Comparison of ENCODE assay signal across 2 cellular contexts in the genomic region with DNA sequence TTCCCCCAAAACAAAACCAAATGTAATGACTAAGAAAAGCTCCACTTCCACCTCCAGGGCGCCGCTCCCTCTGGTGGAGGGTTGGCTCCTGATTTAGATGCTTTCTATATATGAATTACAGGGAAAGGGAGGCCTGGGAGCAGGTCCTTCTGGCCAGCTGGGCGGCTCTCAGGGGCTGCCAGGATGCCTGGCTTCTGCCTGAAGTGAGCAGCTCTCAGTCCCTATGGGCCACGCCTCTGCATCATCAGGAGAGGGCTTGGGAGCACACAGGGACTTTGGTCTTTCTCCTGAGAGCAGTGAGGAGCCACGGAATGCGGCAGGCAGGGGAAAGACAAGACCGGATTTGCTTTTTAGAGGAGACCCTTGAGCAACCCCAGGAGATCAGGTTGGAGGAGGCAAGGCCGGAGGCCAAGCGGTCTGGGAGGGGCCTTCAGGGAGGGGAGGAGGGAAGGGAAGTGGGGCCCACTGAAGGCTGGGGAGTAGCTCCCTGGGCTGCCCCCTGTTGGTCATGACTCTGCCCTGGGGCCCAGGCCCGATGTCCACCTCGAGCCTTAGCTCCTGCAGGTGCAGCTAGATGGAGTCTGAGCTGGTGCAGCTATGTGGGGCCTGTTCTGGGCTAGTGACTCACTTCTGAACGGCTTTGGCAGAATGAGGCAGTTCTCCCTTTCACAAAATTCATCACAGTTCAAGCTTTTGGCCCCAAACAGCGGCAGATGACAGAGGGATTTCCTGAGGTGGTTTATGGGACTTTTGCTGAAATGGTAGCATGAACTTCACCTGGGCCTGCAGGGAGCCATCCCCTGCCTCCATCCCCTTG.
A peak's percentile ranks its signal among the peaks of the same experiment; 100 is the strongest.
TF ChIP-seq lines count a peak whose summit lies in the region.

No MANE protein-coding gene starts in this region.

TF ChIP-seq in IMR-90, 13 proteins besides CTCF, POLR2A, EP300 and RAD21:
- TF ChIP-seq, protein P1, sequence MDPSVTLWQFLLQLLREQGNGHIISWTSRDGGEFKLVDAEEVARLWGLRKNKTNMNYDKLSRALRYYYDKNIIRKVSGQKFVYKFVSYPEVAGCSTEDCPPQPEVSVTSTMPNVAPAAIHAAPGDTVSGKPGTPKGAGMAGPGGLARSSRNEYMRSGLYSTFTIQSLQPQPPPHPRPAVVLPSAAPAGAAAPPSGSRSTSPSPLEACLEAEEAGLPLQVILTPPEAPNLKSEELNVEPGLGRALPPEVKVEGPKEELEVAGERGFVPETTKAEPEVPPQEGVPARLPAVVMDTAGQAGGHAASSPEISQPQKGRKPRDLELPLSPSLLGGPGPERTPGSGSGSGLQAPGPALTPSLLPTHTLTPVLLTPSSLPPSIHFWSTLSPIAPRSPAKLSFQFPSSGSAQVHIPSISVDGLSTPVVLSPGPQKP (IDR thresholded peaks at IDR 0.05; ENCODE audit: borderline replicate concordance, low read depth, low read length) = no peak
- TF ChIP-seq NFE2L2 (IDR thresholded peaks at IDR 0.05; ENCODE audit: low read depth, low read length) = no peak
- no peak for TF ChIP-seq RCOR1 (IDR thresholded peaks at IDR 0.05; ENCODE audit: insufficient replicate concordance, low read length)
- no peak for TF ChIP-seq FOS (IDR thresholded peaks at IDR 0.05; ENCODE audit: low read depth, low read length)
- TF ChIP-seq CEBPB (IDR thresholded peaks at IDR 0.05; ENCODE audit: low read depth, low read length) = no peak
- TF ChIP-seq MXI1 (IDR thresholded peaks at IDR 0.05; ENCODE audit: borderline replicate concordance, low read depth, low read length) = no peak
- TF ChIP-seq, protein P2, sequence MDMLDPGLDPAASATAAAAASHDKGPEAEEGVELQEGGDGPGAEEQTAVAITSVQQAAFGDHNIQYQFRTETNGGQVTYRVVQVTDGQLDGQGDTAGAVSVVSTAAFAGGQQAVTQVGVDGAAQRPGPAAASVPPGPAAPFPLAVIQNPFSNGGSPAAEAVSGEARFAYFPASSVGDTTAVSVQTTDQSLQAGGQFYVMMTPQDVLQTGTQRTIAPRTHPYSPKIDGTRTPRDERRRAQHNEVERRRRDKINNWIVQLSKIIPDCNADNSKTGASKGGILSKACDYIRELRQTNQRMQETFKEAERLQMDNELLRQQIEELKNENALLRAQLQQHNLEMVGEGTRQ (IDR thresholded peaks at IDR 0.05; ENCODE audit: low read depth, low read length) = no peak
- TF ChIP-seq SMC3 (IDR thresholded peaks at IDR 0.05; ENCODE audit: low read depth, low read length) = peak; percentile 33

TF ChIP-seq in H1, 55 proteins besides CTCF, POLR2A, EP300 and RAD21:
- TF ChIP-seq, protein P2 (IDR thresholded peaks at IDR 0.05; ENCODE audit: low read length) = no peak
- TF ChIP-seq SP1 (IDR thresholded peaks at IDR 0.05; ENCODE audit: low read depth, low read length) (no peak), BCL11A (IDR thresholded peaks at IDR 0.05; ENCODE audit: low read depth in 2 of 2, low read length in 2 of 2) (no peak), CREB1 (IDR thresholded peaks at IDR 0.05) (no peak), RBBP5 (IDR thresholded peaks at IDR 0.05; ENCODE audit: borderline replicate concordance, low read depth, low read length) (no peak), RXRA (IDR thresholded peaks at IDR 0.05; ENCODE audit: insufficient read depth, low read depth, low read length) (no peak), POLR2AphosphoS5 (IDR thresholded peaks at IDR 0.05; ENCODE audit: low read depth, low read length) (no peak), FOSL1 (IDR thresholded peaks at IDR 0.05; ENCODE audit: insufficient read depth, low read depth, low read length) (no peak), CTBP2 (IDR thresholded peaks at IDR 0.05; ENCODE audit: borderline replicate concordance, insufficient read depth, insufficient read length, low read length) (no peak), SUZ12 (IDR thresholded peaks at IDR 0.05; ENCODE audit: low read length) (no peak), CEBPB (IDR thresholded peaks at IDR 0.05; ENCODE audit: low read depth, low read length) (no peak), SAP30 (IDR thresholded peaks at IDR 0.05; ENCODE audit: insufficient read depth, insufficient replicate concordance, low read length) (no peak), YY1 (IDR thresholded peaks at IDR 0.05; ENCODE audit: low read depth, low read length) (no peak), HDAC2 (IDR thresholded peaks at IDR 0.05; ENCODE audit: borderline replicate concordance in 1 of 2, low read depth in 2 of 2, low read length in 2 of 2) (no peak), MAFK (IDR thresholded peaks at IDR 0.05; ENCODE audit: low read depth, low read length) (no peak), TCF12 (IDR thresholded peaks at IDR 0.05; ENCODE audit: low read depth, low read length) (no peak), SIX5 (IDR thresholded peaks at IDR 0.05; ENCODE audit: low read depth, low read length) (no peak), KDM4A (IDR thresholded peaks at IDR 0.05; ENCODE audit: low read depth, low read length, severe bottlenecking) (no peak)
- TF ChIP-seq, protein P3, sequence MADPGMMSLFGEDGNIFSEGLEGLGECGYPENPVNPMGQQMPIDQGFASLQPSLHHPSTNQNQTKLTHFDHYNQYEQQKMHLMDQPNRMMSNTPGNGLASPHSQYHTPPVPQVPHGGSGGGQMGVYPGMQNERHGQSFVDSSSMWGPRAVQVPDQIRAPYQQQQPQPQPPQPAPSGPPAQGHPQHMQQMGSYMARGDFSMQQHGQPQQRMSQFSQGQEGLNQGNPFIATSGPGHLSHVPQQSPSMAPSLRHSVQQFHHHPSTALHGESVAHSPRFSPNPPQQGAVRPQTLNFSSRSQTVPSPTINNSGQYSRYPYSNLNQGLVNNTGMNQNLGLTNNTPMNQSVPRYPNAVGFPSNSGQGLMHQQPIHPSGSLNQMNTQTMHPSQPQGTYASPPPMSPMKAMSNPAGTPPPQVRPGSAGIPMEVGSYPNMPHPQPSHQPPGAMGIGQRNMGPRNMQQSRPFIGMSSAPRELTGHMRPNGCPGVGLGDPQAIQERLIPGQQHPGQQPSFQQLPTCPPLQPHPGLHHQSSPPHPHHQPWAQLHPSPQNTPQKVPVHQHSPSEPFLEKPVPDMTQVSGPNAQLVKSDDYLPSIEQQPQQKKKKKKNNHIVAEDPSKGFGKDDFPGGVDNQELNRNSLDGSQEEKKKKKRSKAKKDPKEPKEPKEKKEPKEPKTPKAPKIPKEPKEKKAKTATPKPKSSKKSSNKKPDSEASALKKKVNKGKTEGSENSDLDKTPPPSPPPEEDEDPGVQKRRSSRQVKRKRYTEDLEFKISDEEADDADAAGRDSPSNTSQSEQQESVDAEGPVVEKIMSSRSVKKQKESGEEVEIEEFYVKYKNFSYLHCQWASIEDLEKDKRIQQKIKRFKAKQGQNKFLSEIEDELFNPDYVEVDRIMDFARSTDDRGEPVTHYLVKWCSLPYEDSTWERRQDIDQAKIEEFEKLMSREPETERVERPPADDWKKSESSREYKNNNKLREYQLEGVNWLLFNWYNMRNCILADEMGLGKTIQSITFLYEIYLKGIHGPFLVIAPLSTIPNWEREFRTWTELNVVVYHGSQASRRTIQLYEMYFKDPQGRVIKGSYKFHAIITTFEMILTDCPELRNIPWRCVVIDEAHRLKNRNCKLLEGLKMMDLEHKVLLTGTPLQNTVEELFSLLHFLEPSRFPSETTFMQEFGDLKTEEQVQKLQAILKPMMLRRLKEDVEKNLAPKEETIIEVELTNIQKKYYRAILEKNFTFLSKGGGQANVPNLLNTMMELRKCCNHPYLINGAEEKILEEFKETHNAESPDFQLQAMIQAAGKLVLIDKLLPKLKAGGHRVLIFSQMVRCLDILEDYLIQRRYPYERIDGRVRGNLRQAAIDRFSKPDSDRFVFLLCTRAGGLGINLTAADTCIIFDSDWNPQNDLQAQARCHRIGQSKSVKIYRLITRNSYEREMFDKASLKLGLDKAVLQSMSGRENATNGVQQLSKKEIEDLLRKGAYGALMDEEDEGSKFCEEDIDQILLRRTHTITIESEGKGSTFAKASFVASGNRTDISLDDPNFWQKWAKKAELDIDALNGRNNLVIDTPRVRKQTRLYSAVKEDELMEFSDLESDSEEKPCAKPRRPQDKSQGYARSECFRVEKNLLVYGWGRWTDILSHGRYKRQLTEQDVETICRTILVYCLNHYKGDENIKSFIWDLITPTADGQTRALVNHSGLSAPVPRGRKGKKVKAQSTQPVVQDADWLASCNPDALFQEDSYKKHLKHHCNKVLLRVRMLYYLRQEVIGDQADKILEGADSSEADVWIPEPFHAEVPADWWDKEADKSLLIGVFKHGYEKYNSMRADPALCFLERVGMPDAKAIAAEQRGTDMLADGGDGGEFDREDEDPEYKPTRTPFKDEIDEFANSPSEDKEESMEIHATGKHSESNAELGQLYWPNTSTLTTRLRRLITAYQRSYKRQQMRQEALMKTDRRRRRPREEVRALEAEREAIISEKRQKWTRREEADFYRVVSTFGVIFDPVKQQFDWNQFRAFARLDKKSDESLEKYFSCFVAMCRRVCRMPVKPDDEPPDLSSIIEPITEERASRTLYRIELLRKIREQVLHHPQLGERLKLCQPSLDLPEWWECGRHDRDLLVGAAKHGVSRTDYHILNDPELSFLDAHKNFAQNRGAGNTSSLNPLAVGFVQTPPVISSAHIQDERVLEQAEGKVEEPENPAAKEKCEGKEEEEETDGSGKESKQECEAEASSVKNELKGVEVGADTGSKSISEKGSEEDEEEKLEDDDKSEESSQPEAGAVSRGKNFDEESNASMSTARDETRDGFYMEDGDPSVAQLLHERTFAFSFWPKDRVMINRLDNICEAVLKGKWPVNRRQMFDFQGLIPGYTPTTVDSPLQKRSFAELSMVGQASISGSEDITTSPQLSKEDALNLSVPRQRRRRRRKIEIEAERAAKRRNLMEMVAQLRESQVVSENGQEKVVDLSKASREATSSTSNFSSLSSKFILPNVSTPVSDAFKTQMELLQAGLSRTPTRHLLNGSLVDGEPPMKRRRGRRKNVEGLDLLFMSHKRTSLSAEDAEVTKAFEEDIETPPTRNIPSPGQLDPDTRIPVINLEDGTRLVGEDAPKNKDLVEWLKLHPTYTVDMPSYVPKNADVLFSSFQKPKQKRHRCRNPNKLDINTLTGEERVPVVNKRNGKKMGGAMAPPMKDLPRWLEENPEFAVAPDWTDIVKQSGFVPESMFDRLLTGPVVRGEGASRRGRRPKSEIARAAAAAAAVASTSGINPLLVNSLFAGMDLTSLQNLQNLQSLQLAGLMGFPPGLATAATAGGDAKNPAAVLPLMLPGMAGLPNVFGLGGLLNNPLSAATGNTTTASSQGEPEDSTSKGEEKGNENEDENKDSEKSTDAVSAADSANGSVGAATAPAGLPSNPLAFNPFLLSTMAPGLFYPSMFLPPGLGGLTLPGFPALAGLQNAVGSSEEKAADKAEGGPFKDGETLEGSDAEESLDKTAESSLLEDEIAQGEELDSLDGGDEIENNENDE (IDR thresholded peaks at IDR 0.05; ENCODE audit: insufficient replicate concordance, low read length) = no peak
- TF ChIP-seq, protein P4, sequence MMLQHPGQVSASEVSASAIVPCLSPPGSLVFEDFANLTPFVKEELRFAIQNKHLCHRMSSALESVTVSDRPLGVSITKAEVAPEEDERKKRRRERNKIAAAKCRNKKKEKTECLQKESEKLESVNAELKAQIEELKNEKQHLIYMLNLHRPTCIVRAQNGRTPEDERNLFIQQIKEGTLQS (IDR thresholded peaks at IDR 0.05; ENCODE audit: insufficient read depth, low read depth, low read length) = no peak
